ENCODE assay signal across 8 cellular contexts in the genomic region with DNA sequence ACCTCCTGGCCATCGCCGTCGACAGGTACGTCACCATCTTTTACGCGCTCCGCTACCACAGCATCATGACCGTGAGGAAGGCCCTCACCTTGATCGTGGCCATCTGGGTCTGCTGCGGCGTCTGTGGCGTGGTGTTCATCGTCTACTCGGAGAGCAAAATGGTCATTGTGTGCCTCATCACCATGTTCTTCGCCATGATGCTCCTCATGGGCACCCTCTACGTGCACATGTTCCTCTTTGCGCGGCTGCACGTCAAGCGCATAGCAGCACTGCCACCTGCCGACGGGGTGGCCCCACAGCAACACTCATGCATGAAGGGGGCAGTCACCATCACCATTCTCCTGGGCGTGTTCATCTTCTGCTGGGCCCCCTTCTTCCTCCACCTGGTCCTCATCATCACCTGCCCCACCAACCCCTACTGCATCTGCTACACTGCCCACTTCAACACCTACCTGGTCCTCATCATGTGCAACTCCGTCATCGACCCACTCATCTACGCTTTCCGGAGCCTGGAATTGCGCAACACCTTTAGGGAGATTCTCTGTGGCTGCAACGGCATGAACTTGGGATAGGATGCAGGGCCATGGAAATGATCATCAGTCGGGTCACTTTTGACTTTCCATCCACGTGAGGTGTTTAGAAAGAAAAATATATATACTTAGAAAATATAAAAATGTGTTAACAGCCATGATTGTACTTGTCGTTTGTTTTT. TPM values are rescaled to one million over a fixed set of nuclear protein-coding genes. Genes with fewer than 3 reads are reported as not detected.
A peak's percentile ranks its signal among the peaks of the same experiment; 100 is the strongest.
DNase-seq lines count a peak whose midpoint lies in the region; ATAC-seq and TF ChIP-seq lines count a peak whose summit lies in the region.

No MANE protein-coding gene starts in this region.

- H4K91ac ChIP-seq in H9 (ENCODE audit: insufficient read length, low read depth, low read length): no peak overlapping the region

- no peak overlapping the region for H3K14ac ChIP-seq in H9 (ENCODE audit: insufficient read depth, low read length)

- H3K18ac ChIP-seq in H9 (ENCODE audit: insufficient read length, low read depth, low read length): no peak overlapping the region

- no peak overlapping the region for H3K4ac ChIP-seq in H9 (ENCODE audit: low read depth, low read length)

- H2AK5ac ChIP-seq in H9 (ENCODE audit: insufficient read length, low read length): no peak overlapping the region

- no peak overlapping the region for H2BK120ac ChIP-seq in H9 (ENCODE audit: low read depth, low read length, poor library complexity, severe bottlenecking)

- H3K56ac ChIP-seq in H9 (ENCODE audit: insufficient read length, low read depth, low read length): no peak overlapping the region

- H2AFZ ChIP-seq in H9 (ENCODE audit: low read length): no peak overlapping the region

- WGBS in H9 (ENCODE audit: extremely low coverage, insufficient read length, low lambda C conversion rate): no CpG with 5 or more reads among the region's 32 CpGs

- ATAC-seq in upper lobe of right lung (peak; percentile 64), HG03469 (IDR thresholded peaks at IDR 0.05; ENCODE audit: unreplicated experiment) (no peak)

- H2BK15ac ChIP-seq in H9 (ENCODE audit: low read depth, low read length): no peak overlapping the region

- H3K23ac ChIP-seq in H9 (ENCODE audit: insufficient read length, low read depth, low read length): no peak overlapping the region

- H3K9me3 ChIP-seq in H9 (ENCODE audit: control insufficient read depth, low read depth, low read length) (peaks cover 48% of the 10 kb centered on the region), upper lobe of right lung (no peaks in the 10 kb centered on the region)

- H3K4me3 Mint-ChIP-seq in H9: no peak overlapping the region

- no peak overlapping the region for H3T11ph ChIP-seq in H9 (ENCODE audit: low read length)

- H3K36me3 ChIP-seq in upper lobe of right lung: no peaks in the 10 kb centered on the region

- no peak overlapping the region for H3K4me3 ChIP-seq in upper lobe of right lung

- peaks cover 8 to 23% (median 13%) of the 10 kb centered on the region in 3 experiments; a peak in 6 of 7 replicates for H3K36me3 Mint-ChIP-seq in H9 (ENCODE audit: insufficient read depth in 1 of 3, low read depth in 3 of 3)

- H4K5ac ChIP-seq in H9 (ENCODE audit: insufficient read length, low read depth, low read length): no peak overlapping the region

- H3K9me3 Mint-ChIP-seq in H9: peaks cover 77 to 97% of the 10 kb centered on the region in 2 experiments

- no peaks in the 10 kb centered on the region for H3K79me1 ChIP-seq in H9 (ENCODE audit: insufficient read depth, low read depth, low read length, poor library complexity, severe bottlenecking)

- H2BK20ac ChIP-seq in H9 (ENCODE audit: low read depth, low read length, poor library complexity, severe bottlenecking): no peak overlapping the region

- H2BK12ac ChIP-seq in H9 (ENCODE audit: insufficient read length, low read depth, low read length): no peak overlapping the region

- H3K27ac ChIP-seq in H9 (ENCODE audit: insufficient read length, low read depth, low read length): no peak overlapping the region
- H3K27ac ChIP-seq in upper lobe of right lung: no peak overlapping the region

- no peak overlapping the region for H3K4me2 ChIP-seq in H9 (ENCODE audit: insufficient read depth, insufficient read length, low read length)

- H2BK5ac ChIP-seq in H9 (ENCODE audit: insufficient read length, low read length): no peak overlapping the region

- H3K4me1 ChIP-seq in H9 (ENCODE audit: insufficient read depth, low read length): no peaks in the 10 kb centered on the region
- no peaks in the 10 kb centered on the region for H3K4me1 ChIP-seq in upper lobe of right lung

- no peaks in the 10 kb centered on the region for H3K4me1 Mint-ChIP-seq in H9

- TF ChIP-seq CTCF in H9 (conservative IDR thresholded peaks at IDR 0.05) (peak; percentile 55), upper lobe of right lung (IDR thresholded peaks at IDR 0.05) (peak; percentile 36)

- no peaks in the 10 kb centered on the region; the same call in 1 of the 2 replicates for H3K79me2 ChIP-seq in H9 (ENCODE audit: insufficient read depth, low read length)

- DNase-seq in NCI-H1092 treated with DMSO at 0.1 percent for 48 hours (lab: John Stamatoyannopoulos, UW): peak; percentile 6
- no peak for DNase-seq in NCI-H1092 (lab: John Stamatoyannopoulos, UW)
- DNase-seq in H9: peak; percentile 75
- DNase-seq in RPMI7951 (ENCODE audit: low read depth): peak; percentile 34
- DNase-seq in germinal center (ENCODE audit: low spot score): peak; percentile 15
- DNase-seq in upper lobe of right lung: no peak
- DNase-seq in NCI-H524 treated with DMSO at 0.1 percent for 48 hours (lab: John Stamatoyannopoulos, UW): no peak

- H3K9ac ChIP-seq in H9 (ENCODE audit: extremely low read depth, insufficient read length, low read length): no peak overlapping the region

- H3K27me3 Mint-ChIP-seq in H9 (ENCODE audit: low read depth): peaks cover 27% of the 10 kb centered on the region

- intact Hi-C loops in upper lobe of right lung (cut with DNase I): no loop called here

- H3K27me3 ChIP-seq in H9 (ENCODE audit: insufficient read depth, low read length) (no peaks in the 10 kb centered on the region; the same call in 1 of the 2 replicates), upper lobe of right lung (peaks cover 26% of the 10 kb centered on the region)

- no peaks in the 10 kb centered on the region for H4K20me1 ChIP-seq in H9 (ENCODE audit: control insufficient read depth, insufficient read depth, insufficient read length)

- no peak overlapping the region for H3K27ac Mint-ChIP-seq in H9

- H3K23me2 ChIP-seq in H9 (ENCODE audit: insufficient read length, low read depth, low read length, poor library complexity, severe bottlenecking): no peaks in the 10 kb centered on the region

- no peak overlapping the region for H4K8ac ChIP-seq in H9 (replicated peaks; ENCODE audit: insufficient read length, low read depth, low read length)

RNA-seq across cellular contexts. Expression of a gene that starts 0.9 kb away (rescaled TPM):
- not detected in 2 replicates for total RNA-seq in H9 (2021)
- not detected in 2 replicates for total RNA-seq in RPMI7951 (2014; rRNA removed; shearing (Covaris generic))
- not detected for total RNA-seq in upper lobe of right lung

Comparison
In these comparisons a context has a peak if more than half of its experiments do, and no peak if none do; other contexts are left out.
1. DNase-seq: peak in NCI-H1092 treated with DMSO at 0.1 percent for 48 hours (single experiment), H9 (single experiment), RPMI7951 (single experiment) and germinal center (single experiment); none in NCI-H1092 (single experiment), upper lobe of right lung (single experiment) and NCI-H524 treated with DMSO at 0.1 percent for 48 hours (single experiment).